In the genomic region with DNA sequence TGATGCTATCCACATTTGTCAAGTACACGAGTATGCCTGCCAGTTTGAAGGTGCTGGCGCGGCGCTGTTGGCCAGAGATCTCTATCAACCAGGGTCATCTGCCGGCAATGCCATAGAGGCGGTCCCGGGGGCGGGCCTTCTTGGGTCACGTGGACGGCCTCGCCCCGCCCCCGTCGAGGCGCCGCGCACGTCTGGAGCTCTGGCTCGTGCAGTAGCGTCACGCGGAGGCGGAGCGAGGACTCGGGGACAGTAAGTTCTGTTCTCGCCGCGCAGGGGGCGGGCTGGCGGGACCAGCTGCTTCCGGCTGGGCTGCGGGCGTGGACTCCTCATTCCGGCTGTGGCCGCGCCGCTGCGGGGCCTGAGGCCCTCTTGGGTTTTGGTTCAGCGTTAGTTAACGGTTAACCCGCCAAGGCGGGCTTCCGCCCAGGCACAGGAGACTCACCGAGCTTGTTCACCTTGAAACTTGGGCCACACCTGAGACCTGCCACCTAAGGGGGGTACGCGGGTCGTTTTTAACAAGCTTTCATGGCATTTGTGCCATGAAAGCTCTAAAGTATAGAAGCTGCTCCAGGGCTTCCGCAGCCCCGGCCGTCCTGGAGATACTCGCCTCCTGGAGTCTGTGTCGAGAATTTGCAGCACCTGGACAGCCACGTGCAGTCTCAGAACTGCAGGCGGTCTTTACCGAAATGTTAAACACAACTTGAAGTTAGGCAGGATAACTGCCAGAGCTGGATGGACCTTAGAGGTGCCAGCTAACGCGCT, we compare ENCODE assay signal across 8 cellular contexts. TPM values are rescaled to one million over a fixed set of nuclear protein-coding genes. Genes with fewer than 3 reads are reported as not detected.
DNase-seq lines count a peak whose midpoint lies in the region; ATAC-seq and TF ChIP-seq lines count a peak whose summit lies in the region.

RFESD (plus strand) TSS at position 209 of the 762 bp plus-strand sequence. CDS start 5,495 bp downstream, outside the sequence.

- no peaks in the 10 kb centered on the region for H3K9me3 Mint-ChIP-seq in dendritic cell treated with granulocyte-macrophage colony-stimulating factor and Interleukin-4, amounts not matched to agents 40 ng/mL and 50 ng/mL, for 4 days

- peak within 1 kb of the TSS; percentile 72 to 83 (median 79) for H3K9ac ChIP-seq in BLaER1 treated with 17β-estradiol and CSF1 and Interleukin-3, amounts not matched to agents 10 nM and 100 nM

- H3K4me1 ChIP-seq in BLaER1 treated with 17β-estradiol and CSF1 and Interleukin-3, amounts not matched to agents 10 nM and 100 nM, result peaks cover 15 to 38% (median 26%) of the 10 kb centered on the region in 10 experiments
- H3K4me1 ChIP-seq in left lung, result peaks cover 0 to 22% of the 10 kb centered on the region in 2 donors

- H3K4me1 Mint-ChIP-seq in dendritic cell treated with granulocyte-macrophage colony-stimulating factor and Interleukin-4, amounts not matched to agents 40 ng/mL and 50 ng/mL, for 4 days (ENCODE audit: low read depth), result peaks cover 6% of the 10 kb centered on the region

- H3K4me3 ChIP-seq in BLaER1 treated with 17β-estradiol and CSF1 and Interleukin-3, amounts not matched to agents 10 nM and 100 nM, result peak within 1 kb of the TSS; percentile 55 to 72 (median 62)
- H3K4me3 ChIP-seq in left lung, result peak within 1 kb of the TSS; percentile 47 to 48

- no peaks in the 10 kb centered on the region for H3K27me3 Mint-ChIP-seq in dendritic cell treated with granulocyte-macrophage colony-stimulating factor and Interleukin-4, amounts not matched to agents 40 ng/mL and 50 ng/mL, for 4 days

- H3K9me3 ChIP-seq in BLaER1 treated with 17β-estradiol and CSF1 and Interleukin-3, amounts not matched to agents 10 nM and 100 nM (replicated peaks in 1 of 11), result no peaks in the 10 kb centered on the region
- no peaks in the 10 kb centered on the region for H3K9me3 ChIP-seq in left lung

- DNase-seq in GM19240 (ENCODE audit: insufficient read length, low spot score) (peak; percentile 62), NCI-H524 (lab: John Stamatoyannopoulos, UW) (peak; percentile 90 to 96), left lung (peak; percentile 99 to 100)
- peak; percentile 87 to 92 for DNase-seq in activated CD4-positive, alpha-beta T cell treated with anti-CD3 and anti-CD28 coated beads, Interleukin-2, amount 50 U/mL, for 24 hours (ENCODE audit: low read depth in 1 of 2, low spot score in 1 of 2)
- peak; percentile 93 for DNase-seq in stimulated activated CD4-positive, alpha-beta T cell treated with anti-CD3 and anti-CD28 coated beads, Interleukin-2, amount 100 ng/mL, for 4 hours (ENCODE audit: low read depth)

- TF ChIP-seq CTCF in left lung (IDR thresholded peaks at IDR 0.05), result peak in 1 of 2 donors; percentile 13

- no peaks in the 10 kb centered on the region for H3K36me3 ChIP-seq in BLaER1 treated with 17β-estradiol and CSF1 and Interleukin-3, amounts not matched to agents 10 nM and 100 nM
- no peaks in the 10 kb centered on the region for H3K36me3 ChIP-seq in left lung

- H4K20me1 ChIP-seq in BLaER1 treated with 17β-estradiol and CSF1 and Interleukin-3, amounts not matched to agents 10 nM and 100 nM, result no peaks in the 10 kb centered on the region

- peak within 1 kb of the TSS; percentile 71 to 90 (median 86) for H3K27ac ChIP-seq in BLaER1 treated with 17β-estradiol and CSF1 and Interleukin-3, amounts not matched to agents 10 nM and 100 nM
- H3K27ac ChIP-seq in left lung, result peak within 1 kb of the TSS; percentile 91 to 92

- H3K27ac Mint-ChIP-seq in dendritic cell treated with granulocyte-macrophage colony-stimulating factor and Interleukin-4, amounts not matched to agents 40 ng/mL and 50 ng/mL, for 4 days, result peak within 1 kb of the TSS; percentile 92

- ATAC-seq in HG03457 (IDR thresholded peaks at IDR 0.05; ENCODE audit: unreplicated experiment), result peak; percentile 92
- ATAC-seq in left lung, result peak; percentile 97

- H3K4me3 Mint-ChIP-seq in dendritic cell treated with granulocyte-macrophage colony-stimulating factor and Interleukin-4, amounts not matched to agents 40 ng/mL and 50 ng/mL, for 4 days, result peak within 1 kb of the TSS; percentile 77

- intact Hi-C loops in dendritic cell treated with granulocyte-macrophage colony-stimulating factor and Interleukin-4, amounts not matched to agents 40 ng/mL and 50 ng/mL, for 4 days (cut with micrococcal nuclease), result loop anchor here (2.0 to 10.0 kb wide), 3 partner anchors 196 to 958 kb away; partner anchors contain the start of gene ELL2
- intact Hi-C loops in left lung (cut with DNase I), result no loop called here

- no peaks in the 10 kb centered on the region for H3K36me3 Mint-ChIP-seq in dendritic cell treated with granulocyte-macrophage colony-stimulating factor and Interleukin-4, amounts not matched to agents 40 ng/mL and 50 ng/mL, for 4 days (ENCODE audit: low read depth)

- no peaks in the 10 kb centered on the region for H3K27me3 ChIP-seq in BLaER1 treated with 17β-estradiol and CSF1 and Interleukin-3, amounts not matched to agents 10 nM and 100 nM
- H3K27me3 ChIP-seq in left lung, result no peaks in the 10 kb centered on the region

- H3K4me2 ChIP-seq in BLaER1 treated with 17β-estradiol and CSF1 and Interleukin-3, amounts not matched to agents 10 nM and 100 nM, result peak within 1 kb of the TSS; percentile 80 to 97 (median 93)

RNA-seq across cellular contexts. Expression of gene RFESD, which starts in this region (rescaled TPM):
- total RNA-seq in left lung, result 1 to 10 TPM; 2.7 TPM

Comparison
In these comparisons a context has a peak if more than half of its experiments do, and no peak if none do; other contexts are left out.
1. Peak in every context shown above with its lines: DNase-seq, ATAC-seq, H3K4me3 ChIP-seq and H3K27ac ChIP-seq.